Comparison of ENCODE assay signal across 1 cellular context in genomic region chr19:9674669-9675357, GRCh38.
TF ChIP-seq lines count a peak whose summit lies in the region.

Gene ZNF562, minus strand, starts transcription at chr19:9675100. Its CDS starts 14,356 bp downstream, at chr19:9660744.

TF ChIP-seq in HepG2, 621 proteins besides CTCF, POLR2A, EP300 and RAD21 (continued from another document and continues in another):
- TF ChIP-seq ZBTB4 (CRISPR knock-in tag; IDR thresholded peaks at IDR 0.05; ENCODE audit: borderline replicate concordance) = peak; percentile 34; the same call in 1 of the 2 replicates
- TF ChIP-seq, protein P1, sequence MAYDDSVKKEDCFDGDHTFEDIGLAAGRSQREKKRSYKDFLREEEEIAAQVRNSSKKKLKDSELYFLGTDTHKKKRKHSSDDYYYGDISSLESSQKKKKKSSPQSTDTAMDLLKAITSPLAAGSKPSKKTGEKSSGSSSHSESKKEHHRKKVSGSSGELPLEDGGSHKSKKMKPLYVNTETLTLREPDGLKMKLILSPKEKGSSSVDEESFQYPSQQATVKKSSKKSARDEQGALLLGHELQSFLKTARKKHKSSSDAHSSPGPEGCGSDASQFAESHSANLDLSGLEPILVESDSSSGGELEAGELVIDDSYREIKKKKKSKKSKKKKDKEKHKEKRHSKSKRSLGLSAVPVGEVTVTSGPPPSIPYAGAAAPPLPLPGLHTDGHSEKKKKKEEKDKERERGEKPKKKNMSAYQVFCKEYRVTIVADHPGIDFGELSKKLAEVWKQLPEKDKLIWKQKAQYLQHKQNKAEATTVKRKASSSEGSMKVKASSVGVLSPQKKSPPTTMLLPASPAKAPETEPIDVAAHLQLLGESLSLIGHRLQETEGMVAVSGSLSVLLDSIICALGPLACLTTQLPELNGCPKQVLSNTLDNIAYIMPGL (CRISPR knock-in tag; IDR thresholded peaks at IDR 0.05; ENCODE audit: borderline replicate concordance in 1 of 2, low read depth in 1 of 2) = peak; percentile 68 to 83; a peak in 3 of 4 replicates
- no peak for TF ChIP-seq NKX3-1 (CRISPR knock-in tag; IDR thresholded peaks at IDR 0.05)
- peak; percentile 29; the same call in 1 of the 2 replicates for TF ChIP-seq PITX1 (CRISPR knock-in tag; IDR thresholded peaks at IDR 0.05)
- TF ChIP-seq REPIN1 (CRISPR knock-in tag; IDR thresholded peaks at IDR 0.05; ENCODE audit: borderline replicate concordance, low read depth) = no peak
- TF ChIP-seq, protein P2, sequence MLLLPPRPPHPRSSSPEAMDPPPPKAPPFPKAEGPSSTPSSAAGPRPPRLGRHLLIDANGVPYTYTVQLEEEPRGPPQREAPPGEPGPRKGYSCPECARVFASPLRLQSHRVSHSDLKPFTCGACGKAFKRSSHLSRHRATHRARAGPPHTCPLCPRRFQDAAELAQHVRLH (CRISPR knock-in tag; IDR thresholded peaks at IDR 0.05; ENCODE audit: borderline replicate concordance, low read depth) = no peak; the same call in 1 of the 2 replicates
- TF ChIP-seq ESRRA (CRISPR knock-in tag; IDR thresholded peaks at IDR 0.05; ENCODE audit: low read depth) = no peak
- TF ChIP-seq, protein P3, sequence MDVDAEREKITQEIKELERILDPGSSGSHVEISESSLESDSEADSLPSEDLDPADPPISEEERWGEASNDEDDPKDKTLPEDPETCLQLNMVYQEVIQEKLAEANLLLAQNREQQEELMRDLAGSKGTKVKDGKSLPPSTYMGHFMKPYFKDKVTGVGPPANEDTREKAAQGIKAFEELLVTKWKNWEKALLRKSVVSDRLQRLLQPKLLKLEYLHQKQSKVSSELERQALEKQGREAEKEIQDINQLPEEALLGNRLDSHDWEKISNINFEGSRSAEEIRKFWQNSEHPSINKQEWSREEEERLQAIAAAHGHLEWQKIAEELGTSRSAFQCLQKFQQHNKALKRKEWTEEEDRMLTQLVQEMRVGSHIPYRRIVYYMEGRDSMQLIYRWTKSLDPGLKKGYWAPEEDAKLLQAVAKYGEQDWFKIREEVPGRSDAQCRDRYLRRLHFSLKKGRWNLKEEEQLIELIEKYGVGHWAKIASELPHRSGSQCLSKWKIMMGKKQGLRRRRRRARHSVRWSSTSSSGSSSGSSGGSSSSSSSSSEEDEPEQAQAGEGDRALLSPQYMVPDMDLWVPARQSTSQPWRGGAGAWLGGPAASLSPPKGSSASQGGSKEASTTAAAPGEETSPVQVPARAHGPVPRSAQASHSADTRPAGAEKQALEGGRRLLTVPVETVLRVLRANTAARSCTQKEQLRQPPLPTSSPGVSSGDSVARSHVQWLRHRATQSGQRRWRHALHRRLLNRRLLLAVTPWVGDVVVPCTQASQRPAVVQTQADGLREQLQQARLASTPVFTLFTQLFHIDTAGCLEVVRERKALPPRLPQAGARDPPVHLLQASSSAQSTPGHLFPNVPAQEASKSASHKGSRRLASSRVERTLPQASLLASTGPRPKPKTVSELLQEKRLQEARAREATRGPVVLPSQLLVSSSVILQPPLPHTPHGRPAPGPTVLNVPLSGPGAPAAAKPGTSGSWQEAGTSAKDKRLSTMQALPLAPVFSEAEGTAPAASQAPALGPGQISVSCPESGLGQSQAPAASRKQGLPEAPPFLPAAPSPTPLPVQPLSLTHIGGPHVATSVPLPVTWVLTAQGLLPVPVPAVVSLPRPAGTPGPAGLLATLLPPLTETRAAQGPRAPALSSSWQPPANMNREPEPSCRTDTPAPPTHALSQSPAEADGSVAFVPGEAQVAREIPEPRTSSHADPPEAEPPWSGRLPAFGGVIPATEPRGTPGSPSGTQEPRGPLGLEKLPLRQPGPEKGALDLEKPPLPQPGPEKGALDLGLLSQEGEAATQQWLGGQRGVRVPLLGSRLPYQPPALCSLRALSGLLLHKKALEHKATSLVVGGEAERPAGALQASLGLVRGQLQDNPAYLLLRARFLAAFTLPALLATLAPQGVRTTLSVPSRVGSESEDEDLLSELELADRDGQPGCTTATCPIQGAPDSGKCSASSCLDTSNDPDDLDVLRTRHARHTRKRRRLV (CRISPR knock-in tag; IDR thresholded peaks at IDR 0.05) = peak; percentile 49; the same call in 1 of the 2 replicates
- TF ChIP-seq JDP2 (CRISPR knock-in tag; IDR thresholded peaks at IDR 0.05; ENCODE audit: borderline replicate concordance) = no peak
- TF ChIP-seq, protein P4, sequence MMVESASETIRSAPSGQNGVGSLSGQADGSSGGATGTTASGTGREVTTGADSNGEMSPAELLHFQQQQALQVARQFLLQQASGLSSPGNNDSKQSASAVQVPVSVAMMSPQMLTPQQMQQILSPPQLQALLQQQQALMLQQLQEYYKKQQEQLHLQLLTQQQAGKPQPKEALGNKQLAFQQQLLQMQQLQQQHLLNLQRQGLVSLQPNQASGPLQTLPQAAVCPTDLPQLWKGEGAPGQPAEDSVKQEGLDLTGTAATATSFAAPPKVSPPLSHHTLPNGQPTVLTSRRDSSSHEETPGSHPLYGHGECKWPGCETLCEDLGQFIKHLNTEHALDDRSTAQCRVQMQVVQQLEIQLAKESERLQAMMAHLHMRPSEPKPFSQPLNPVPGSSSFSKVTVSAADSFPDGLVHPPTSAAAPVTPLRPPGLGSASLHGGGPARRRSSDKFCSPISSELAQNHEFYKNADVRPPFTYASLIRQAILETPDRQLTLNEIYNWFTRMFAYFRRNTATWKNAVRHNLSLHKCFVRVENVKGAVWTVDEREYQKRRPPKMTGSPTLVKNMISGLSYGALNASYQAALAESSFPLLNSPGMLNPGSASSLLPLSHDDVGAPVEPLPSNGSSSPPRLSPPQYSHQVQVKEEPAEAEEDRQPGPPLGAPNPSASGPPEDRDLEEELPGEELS (CRISPR knock-in tag; IDR thresholded peaks at IDR 0.05) = no peak
- no peak for TF ChIP-seq NR3C1 (CRISPR knock-in tag; IDR thresholded peaks at IDR 0.05)
- TF ChIP-seq ZNF350 (CRISPR knock-in tag; IDR thresholded peaks at IDR 0.05; ENCODE audit: borderline replicate concordance, low read depth) = peak; percentile 82; the same call in 1 of the 2 replicates
- no peak for TF ChIP-seq MTERF4 (CRISPR knock-in tag; IDR thresholded peaks at IDR 0.05)
- TF ChIP-seq, protein P5, sequence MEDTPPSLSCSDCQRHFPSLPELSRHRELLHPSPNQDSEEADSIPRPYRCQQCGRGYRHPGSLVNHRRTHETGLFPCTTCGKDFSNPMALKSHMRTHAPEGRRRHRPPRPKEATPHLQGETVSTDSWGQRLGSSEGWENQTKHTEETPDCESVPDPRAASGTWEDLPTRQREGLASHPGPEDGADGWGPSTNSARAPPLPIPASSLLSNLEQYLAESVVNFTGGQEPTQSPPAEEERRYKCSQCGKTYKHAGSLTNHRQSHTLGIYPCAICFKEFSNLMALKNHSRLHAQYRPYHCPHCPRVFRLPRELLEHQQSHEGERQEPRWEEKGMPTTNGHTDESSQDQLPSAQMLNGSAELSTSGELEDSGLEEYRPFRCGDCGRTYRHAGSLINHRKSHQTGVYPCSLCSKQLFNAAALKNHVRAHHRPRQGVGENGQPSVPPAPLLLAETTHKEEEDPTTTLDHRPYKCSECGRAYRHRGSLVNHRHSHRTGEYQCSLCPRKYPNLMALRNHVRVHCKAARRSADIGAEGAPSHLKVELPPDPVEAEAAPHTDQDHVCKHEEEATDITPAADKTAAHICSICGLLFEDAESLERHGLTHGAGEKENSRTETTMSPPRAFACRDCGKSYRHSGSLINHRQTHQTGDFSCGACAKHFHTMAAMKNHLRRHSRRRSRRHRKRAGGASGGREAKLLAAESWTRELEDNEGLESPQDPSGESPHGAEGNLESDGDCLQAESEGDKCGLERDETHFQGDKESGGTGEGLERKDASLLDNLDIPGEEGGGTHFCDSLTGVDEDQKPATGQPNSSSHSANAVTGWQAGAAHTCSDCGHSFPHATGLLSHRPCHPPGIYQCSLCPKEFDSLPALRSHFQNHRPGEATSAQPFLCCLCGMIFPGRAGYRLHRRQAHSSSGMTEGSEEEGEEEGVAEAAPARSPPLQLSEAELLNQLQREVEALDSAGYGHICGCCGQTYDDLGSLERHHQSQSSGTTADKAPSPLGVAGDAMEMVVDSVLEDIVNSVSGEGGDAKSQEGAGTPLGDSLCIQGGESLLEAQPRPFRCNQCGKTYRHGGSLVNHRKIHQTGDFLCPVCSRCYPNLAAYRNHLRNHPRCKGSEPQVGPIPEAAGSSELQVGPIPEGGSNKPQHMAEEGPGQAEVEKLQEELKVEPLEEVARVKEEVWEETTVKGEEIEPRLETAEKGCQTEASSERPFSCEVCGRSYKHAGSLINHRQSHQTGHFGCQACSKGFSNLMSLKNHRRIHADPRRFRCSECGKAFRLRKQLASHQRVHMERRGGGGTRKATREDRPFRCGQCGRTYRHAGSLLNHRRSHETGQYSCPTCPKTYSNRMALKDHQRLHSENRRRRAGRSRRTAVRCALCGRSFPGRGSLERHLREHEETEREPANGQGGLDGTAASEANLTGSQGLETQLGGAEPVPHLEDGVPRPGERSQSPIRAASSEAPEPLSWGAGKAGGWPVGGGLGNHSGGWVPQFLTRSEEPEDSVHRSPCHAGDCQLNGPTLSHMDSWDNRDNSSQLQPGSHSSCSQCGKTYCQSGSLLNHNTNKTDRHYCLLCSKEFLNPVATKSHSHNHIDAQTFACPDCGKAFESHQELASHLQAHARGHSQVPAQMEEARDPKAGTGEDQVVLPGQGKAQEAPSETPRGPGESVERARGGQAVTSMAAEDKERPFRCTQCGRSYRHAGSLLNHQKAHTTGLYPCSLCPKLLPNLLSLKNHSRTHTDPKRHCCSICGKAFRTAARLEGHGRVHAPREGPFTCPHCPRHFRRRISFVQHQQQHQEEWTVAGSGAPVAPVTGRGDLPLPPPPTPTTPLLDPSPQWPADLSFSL (CRISPR knock-in tag; IDR thresholded peaks at IDR 0.05) = no peak
- peak; percentile 85 for TF ChIP-seq ZNF441 (CRISPR knock-in tag; IDR thresholded peaks at IDR 0.05; ENCODE audit: borderline replicate concordance)
- TF ChIP-seq POGZ (CRISPR knock-in tag; IDR thresholded peaks at IDR 0.05) = peak; percentile 31; the same call in 1 of the 2 replicates
- TF ChIP-seq, protein P6, sequence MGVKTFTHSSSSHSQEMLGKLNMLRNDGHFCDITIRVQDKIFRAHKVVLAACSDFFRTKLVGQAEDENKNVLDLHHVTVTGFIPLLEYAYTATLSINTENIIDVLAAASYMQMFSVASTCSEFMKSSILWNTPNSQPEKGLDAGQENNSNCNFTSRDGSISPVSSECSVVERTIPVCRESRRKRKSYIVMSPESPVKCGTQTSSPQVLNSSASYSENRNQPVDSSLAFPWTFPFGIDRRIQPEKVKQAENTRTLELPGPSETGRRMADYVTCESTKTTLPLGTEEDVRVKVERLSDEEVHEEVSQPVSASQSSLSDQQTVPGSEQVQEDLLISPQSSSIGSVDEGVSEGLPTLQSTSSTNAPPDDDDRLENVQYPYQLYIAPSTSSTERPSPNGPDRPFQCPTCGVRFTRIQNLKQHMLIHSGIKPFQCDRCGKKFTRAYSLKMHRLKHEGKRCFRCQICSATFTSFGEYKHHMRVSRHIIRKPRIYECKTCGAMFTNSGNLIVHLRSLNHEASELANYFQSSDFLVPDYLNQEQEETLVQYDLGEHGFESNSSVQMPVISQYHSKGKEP (CRISPR knock-in tag; IDR thresholded peaks at IDR 0.05) = no peak
- TF ChIP-seq GATAD2A (CRISPR knock-in tag; IDR thresholded peaks at IDR 0.05) = peak; percentile 58
- no peak for TF ChIP-seq ETV6 (CRISPR knock-in tag; conservative IDR thresholded peaks at IDR 0.05)
- peak; percentile 98 for TF ChIP-seq HOXA3 (CRISPR knock-in tag; IDR thresholded peaks at IDR 0.05)
- TF ChIP-seq ATF7 (IDR thresholded peaks at IDR 0.05) = peak; percentile 88
- peak; percentile 94 for TF ChIP-seq ATF7 (CRISPR knock-in tag; IDR thresholded peaks at IDR 0.05)
- no peak for TF ChIP-seq MYNN (CRISPR knock-in tag; IDR thresholded peaks at IDR 0.05; ENCODE audit: low read depth)
- no peak for TF ChIP-seq U2AF1 (optimal IDR thresholded peaks at IDR 0.05; ENCODE audit: low read depth, low read length)
- TF ChIP-seq ZNF296 (CRISPR knock-in tag; conservative IDR thresholded peaks at IDR 0.05) = 0 out of 2 replicates have a peak, but pooled peaks have one; percentile 60
- 0 out of 2 replicates have a peak, but pooled peaks have one; percentile 50 for TF ChIP-seq ZNF101 (CRISPR knock-in tag; IDR thresholded peaks at IDR 0.05; ENCODE audit: borderline replicate concordance, low read depth)
- TF ChIP-seq ZNF552 (CRISPR knock-in tag; IDR thresholded peaks at IDR 0.05; ENCODE audit: borderline replicate concordance) = 0 out of 2 replicates have a peak, but pooled peaks have one; percentile 37
- TF ChIP-seq, protein P7, sequence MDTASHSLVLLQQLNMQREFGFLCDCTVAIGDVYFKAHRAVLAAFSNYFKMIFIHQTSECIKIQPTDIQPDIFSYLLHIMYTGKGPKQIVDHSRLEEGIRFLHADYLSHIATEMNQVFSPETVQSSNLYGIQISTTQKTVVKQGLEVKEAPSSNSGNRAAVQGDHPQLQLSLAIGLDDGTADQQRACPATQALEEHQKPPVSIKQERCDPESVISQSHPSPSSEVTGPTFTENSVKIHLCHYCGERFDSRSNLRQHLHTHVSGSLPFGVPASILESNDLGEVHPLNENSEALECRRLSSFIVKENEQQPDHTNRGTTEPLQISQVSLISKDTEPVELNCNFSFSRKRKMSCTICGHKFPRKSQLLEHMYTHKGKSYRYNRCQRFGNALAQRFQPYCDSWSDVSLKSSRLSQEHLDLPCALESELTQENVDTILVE (CRISPR knock-in tag; IDR thresholded peaks at IDR 0.05) = peak; percentile 53; the same call in 1 of the 2 replicates
- no peak for TF ChIP-seq RFXAP (CRISPR knock-in tag; IDR thresholded peaks at IDR 0.05; ENCODE audit: borderline replicate concordance)
